In the genomic region with DNA sequence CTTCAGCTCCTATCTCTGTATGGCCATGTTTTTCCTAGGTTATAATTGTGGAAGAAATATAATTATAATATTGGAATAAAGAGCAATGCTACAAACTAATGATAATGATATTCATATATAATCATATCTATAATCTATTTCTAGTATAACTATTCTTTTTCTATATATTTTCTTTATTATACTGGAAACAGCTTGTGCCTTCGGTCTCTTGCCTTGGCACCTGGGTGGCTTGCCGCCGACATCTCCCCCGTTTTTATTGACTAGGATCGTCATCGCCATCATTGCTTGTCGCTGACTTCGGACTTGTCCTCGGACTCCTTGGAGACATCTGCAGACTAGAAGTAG, we compare ENCODE assay signal across 8 cellular contexts. TPM values are rescaled to one million over a fixed set of nuclear protein-coding genes. Genes with fewer than 3 reads are reported as not detected.
DNase-seq lines count a peak whose midpoint lies in the region; ATAC-seq and TF ChIP-seq lines count a peak whose summit lies in the region.

No MANE protein-coding gene starts in this region.

- POLR2A ChIA-PET in T-cell (lab: Charles Lee), result interaction anchor here (1.0 to 1.5 kb wide), 2 partner anchors 25 to 191 kb away, joined by 4 read pairs; a partner anchor contains a TSS

- in situ Hi-C loops in GM23248 (cut with MboI), result no loop called here

- no peak for ATAC-seq in T-cell (replicated peaks in 1 of 4)
- ATAC-seq in HG03342 (IDR thresholded peaks at IDR 0.05; ENCODE audit: unreplicated experiment), result no peak
- ATAC-seq in HG03139 (IDR thresholded peaks at IDR 0.05; ENCODE audit: unreplicated experiment), result no peak
- no peak for ATAC-seq in GM19467 (IDR thresholded peaks at IDR 0.05; ENCODE audit: unreplicated experiment)

- H3K4me1 Mint-ChIP-seq in T-cell, result peaks cover 36 to 49% (median 46%) of the 10 kb centered on the region in 3 donors

- peak overlapping the region; percentile 98 for H3K4me2 ChIP-seq in GM23248 (ENCODE audit: unreplicated experiment)

- no peaks in the 10 kb centered on the region for H3K9me2 ChIP-seq in GM23248 (ENCODE audit: insufficient read depth)

- H3K4me1 ChIP-seq in GM23248 (ENCODE audit: insufficient read depth) (peaks cover 13% of the 10 kb centered on the region; the same call in 1 of the 2 replicates), skeletal muscle tissue (ENCODE audit: control insufficient read depth in 3 of 3, insufficient read depth in 3 of 3, low read length in 3 of 3) (peaks cover 2 to 11% (median 7%) of the 10 kb centered on the region in 3 donors)

- no peaks in the 10 kb centered on the region for H4K20me1 ChIP-seq in GM23248 (ENCODE audit: insufficient read depth)

- H3K27me3 Mint-ChIP-seq in T-cell, result no peaks in the 10 kb centered on the region

- no peaks in the 10 kb centered on the region for H3K27me3 ChIP-seq in GM23248 (replicated peaks; ENCODE audit: insufficient read depth)
- H3K27me3 ChIP-seq in skeletal muscle tissue (ENCODE audit: control insufficient read depth in 3 of 3, insufficient read depth in 3 of 3, low read length in 3 of 3), result no peaks in the 10 kb centered on the region

- WGBS in GM23248 (ENCODE audit: low coverage in 1 of 2, low lambda C conversion rate in 2 of 2, missing lambda C conversion rate in 2 of 2), 2 experiments, result 66 to 70% methylated on average over 9 of the region's 9 CpGs

- peaks cover 46% of the 10 kb centered on the region for H3K79me2 ChIP-seq in GM23248 (ENCODE audit: insufficient read depth)

- H3K36me3 Mint-ChIP-seq in T-cell, result peaks cover 7% of the 10 kb centered on the region

- H3K9me3 ChIP-seq in GM23248 (ENCODE audit: low read depth), result no peaks in the 10 kb centered on the region
- no peaks in the 10 kb centered on the region for H3K9me3 ChIP-seq in skeletal muscle tissue (ENCODE audit: control insufficient read depth in 3 of 3, low read length in 3 of 3)

- H3K27ac Mint-ChIP-seq in T-cell, result peak overlapping the region; percentile 94 to 97

- peaks cover 10% of the 10 kb centered on the region for H3F3A ChIP-seq in GM23248 (ENCODE audit: insufficient read depth)

- no peak for TF ChIP-seq CTCF in foreskin fibroblast (IDR thresholded peaks at IDR 0.05; ENCODE audit: low read depth, low read length)

- CTCF ChIA-PET in T-cell (lab: Charles Lee), result interaction anchor here (0.5 to 5.7 kb wide), 8 partner anchors 25 to 647 kb away, joined by 3 to 70 read pairs (median 8); a partner anchor contains a TSS

- DNase-seq in GM23248 (no peak), T-cell (no peak), foreskin fibroblast (no peak), OCI-M2 (lab: John Stamatoyannopoulos, UW; ENCODE audit: unreplicated experiment) (no peak)

- H3K4me3 ChIP-seq in GM23248 (no peak overlapping the region; the same call in 1 of the 2 replicates), foreskin fibroblast (ENCODE audit: low read depth in 1 of 2, low read length in 2 of 2) (peak overlapping the region; percentile 72 to 85), skeletal muscle tissue (ENCODE audit: low read length in 3 of 3) (peak overlapping the region in 2 of 3 donors; percentile 90 to 91)

- H3K9ac ChIP-seq in GM23248, result no peak overlapping the region
- no peak overlapping the region for H3K9ac ChIP-seq in skeletal muscle tissue (ENCODE audit: low read depth in 1 of 3, low read length in 3 of 3)

- H3K36me3 ChIP-seq in GM23248 (ENCODE audit: low read depth) (no peaks in the 10 kb centered on the region), skeletal muscle tissue (ENCODE audit: control insufficient read depth in 3 of 3, insufficient read depth in 3 of 3, low read length in 3 of 3) (peaks cover 0 to 2% (median 0%) of the 10 kb centered on the region in 3 donors)

- H3K9me3 Mint-ChIP-seq in T-cell, result no peaks in the 10 kb centered on the region

- H2AFZ ChIP-seq in GM23248, result no peak overlapping the region

- H3K27ac ChIP-seq in GM23248 (no peak overlapping the region), skeletal muscle tissue (ENCODE audit: low read depth, low read length) (peak overlapping the region; percentile 93)

- H3K4me3 Mint-ChIP-seq in T-cell, result peak overlapping the region; percentile 93 to 99 (median 97)

RNA-seq across cellular contexts. Expression of a gene that starts 24.2 kb away (rescaled TPM):
- 0.63 and 1.8 TPM in 2 replicates for total RNA-seq in GM23248 (2014; rRNA removed; shearing (Covaris generic))
- polyA plus RNA-seq in GM23248 (2016; fragmentation: Nextera tagmentation; extraction: Ambion mirVana), result 1.4 and 1.6 TPM in 2 replicates
- total RNA-seq in T-cell (10 to 100 TPM in 2 of 5 donors, 1 to 10 TPM in 2, under 1 TPM in 1; 0.98 to 10.5 (median 8.0) TPM), skeletal muscle tissue (2.1 TPM)

RNA-seq across cellular contexts. Expression of a gene that starts 46.4 kb away (rescaled TPM):
- 1.5 and 7.6 TPM in 2 replicates for total RNA-seq in GM23248 (2014; rRNA removed; shearing (Covaris generic))
- polyA plus RNA-seq in GM23248 (2016; fragmentation: Nextera tagmentation; extraction: Ambion mirVana), result 4.2 and 5.0 TPM in 2 replicates
- 1 to 10 TPM in 3 of 5 donors, under 1 TPM in 2; 0.41 to 1.9 (median 1.5) TPM for total RNA-seq in T-cell
- 4.2 TPM for total RNA-seq in skeletal muscle tissue
